ENCODE assay signal across 9 cellular contexts in the genomic region with DNA sequence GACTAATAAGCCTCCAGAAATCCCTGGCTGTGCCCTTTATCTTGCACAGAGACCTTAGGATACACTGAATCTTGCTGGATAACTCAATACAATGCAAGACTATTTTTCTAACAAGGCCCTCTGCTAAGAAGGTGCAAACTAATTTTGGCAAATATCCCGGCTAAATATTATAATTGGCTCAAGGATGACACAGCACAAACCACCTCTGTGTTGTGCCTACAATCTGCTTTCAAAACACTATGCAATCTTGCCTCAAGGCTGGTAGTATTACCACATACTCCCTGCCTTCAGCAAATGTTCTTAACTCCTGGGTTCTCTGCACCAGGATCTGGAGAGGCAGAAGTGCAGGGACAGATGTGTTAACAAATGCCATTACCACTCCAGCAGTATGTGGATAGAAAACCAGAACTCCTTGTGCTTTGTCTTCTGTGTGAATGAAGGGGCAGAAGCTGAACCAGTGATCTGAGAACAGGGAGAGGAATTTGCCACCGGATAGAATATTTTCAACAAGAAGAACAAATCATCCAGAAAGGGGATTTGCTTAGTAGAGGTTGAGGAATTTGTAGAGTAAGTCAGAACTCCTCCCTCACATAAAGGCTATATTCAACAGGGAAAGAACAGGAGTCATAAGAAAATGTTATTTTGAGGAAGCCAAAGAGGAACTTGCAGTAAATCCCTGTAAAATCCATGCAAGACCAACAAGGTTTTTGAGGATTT.
DNase-seq lines count a peak whose midpoint lies in the region; ATAC-seq lines count a peak whose summit lies in the region.
"Had no signal": no experiment of that assay in that cellular context is flagged by ENCODE, and none has a peak within 500 bp of the region (broad histone marks: within the 10 kb centered on the region; RNA-seq: fewer than 3 reads in every experiment).

No MANE protein-coding gene starts in this region.

- no peaks in the 10 kb centered on the region for H3K9me3 Mint-ChIP-seq in dendritic cell treated with granulocyte-macrophage colony-stimulating factor and Interleukin-4, amounts not matched to agents 40 ng/mL and 50 ng/mL, for 4 days
- H3K9me3 Mint-ChIP-seq: central memory CD8-positive, alpha-beta T cell had no signal

- H3K27ac Mint-ChIP-seq in dendritic cell treated with granulocyte-macrophage colony-stimulating factor and Interleukin-4, amounts not matched to agents 40 ng/mL and 50 ng/mL, for 4 days: peak overlapping the region; percentile 71

- H3K4me3 ChIP-seq in ACC112 (ENCODE audit: low read depth, low read length): no peak overlapping the region

- H3K4me1 Mint-ChIP-seq in dendritic cell treated with granulocyte-macrophage colony-stimulating factor and Interleukin-4, amounts not matched to agents 40 ng/mL and 50 ng/mL, for 4 days (ENCODE audit: low read depth): peaks cover 52% of the 10 kb centered on the region
- H3K4me1 Mint-ChIP-seq: central memory CD8-positive, alpha-beta T cell had no signal

- intact Hi-C loops in dendritic cell treated with granulocyte-macrophage colony-stimulating factor and Interleukin-4, amounts not matched to agents 40 ng/mL and 50 ng/mL, for 4 days (cut with micrococcal nuclease): no loop called here

- H3K36me3 ChIP-seq in ACC112 (ENCODE audit: insufficient read depth, low read length): peaks cover 16% of the 10 kb centered on the region

- H2AFZ ChIP-seq in ACC112 (ENCODE audit: low read length, unreplicated experiment): no peak overlapping the region

- no peak overlapping the region for H3K4me3 Mint-ChIP-seq in dendritic cell treated with granulocyte-macrophage colony-stimulating factor and Interleukin-4, amounts not matched to agents 40 ng/mL and 50 ng/mL, for 4 days
- H3K4me3 Mint-ChIP-seq: central memory CD8-positive, alpha-beta T cell had no signal

- no peaks in the 10 kb centered on the region for H3K27me3 Mint-ChIP-seq in dendritic cell treated with granulocyte-macrophage colony-stimulating factor and Interleukin-4, amounts not matched to agents 40 ng/mL and 50 ng/mL, for 4 days
- H3K27me3 Mint-ChIP-seq: central memory CD8-positive, alpha-beta T cell had no signal

- H3K4me1 ChIP-seq in ACC112 (ENCODE audit: control insufficient read depth, insufficient read depth, low read length, unreplicated experiment): peaks cover 13% of the 10 kb centered on the region

- H3K79me2 ChIP-seq in ACC112 (ENCODE audit: control insufficient read depth, insufficient read depth, low read length, unreplicated experiment): no peaks in the 10 kb centered on the region

- DNase-seq in MV-4-11 (lab: John Stamatoyannopoulos, UW) (peak; percentile 64), medulla oblongata (ENCODE audit: extremely low spot score) (peak; percentile 36)
- DNase-seq in activated CD8-positive, alpha-beta memory T cell treated with anti-CD3 and anti-CD28 coated beads for 24 hours: no peak
- DNase-seq in activated effector memory CD4-positive, alpha-beta T cell treated with anti-CD3 and anti-CD28 coated beads, Interleukin-2, amount 50 U/mL, for 16 hours: no peak

- ATAC-seq in GM21390 (IDR thresholded peaks at IDR 0.05; ENCODE audit: unreplicated experiment): no peak
- no peak for ATAC-seq in GM18498 (IDR thresholded peaks at IDR 0.05; ENCODE audit: unreplicated experiment)

- H3K27me3 ChIP-seq in ACC112 (ENCODE audit: insufficient read depth, low read length): no peaks in the 10 kb centered on the region

- peaks cover 98% of the 10 kb centered on the region for H3K36me3 Mint-ChIP-seq in dendritic cell treated with granulocyte-macrophage colony-stimulating factor and Interleukin-4, amounts not matched to agents 40 ng/mL and 50 ng/mL, for 4 days (ENCODE audit: low read depth)

- H3K27ac ChIP-seq in ACC112 (ENCODE audit: low read depth, low read length): peak overlapping the region; percentile 40

Comparison
In these comparisons a context has a peak if more than half of its experiments do, and no peak if none do; other contexts are left out.
1. DNase-seq: peak in MV-4-11 (single experiment) and medulla oblongata (single experiment); none in activated CD8-positive, alpha-beta memory T cell treated with anti-CD3 and anti-CD28 coated beads for 24 hours (single experiment) and activated effector memory CD4-positive, alpha-beta T cell treated with anti-CD3 and anti-CD28 coated beads, Interleukin-2, amount 50 U/mL, for 16 hours (single experiment).